Comparison of ENCODE assay signal across 27 cellular contexts in genomic region chr12:1094714-1095113, GRCh38.
"Had no signal": no experiment of that assay in that cellular context is flagged by ENCODE, and none has a peak within 500 bp of the region (broad histone marks: within the 10 kb centered on the region; RNA-seq: fewer than 3 reads in every experiment).

No MANE protein-coding gene starts in this region.

- H3K4me3 Mint-ChIP-seq: activated naive CD8-positive, alpha-beta T cell; activated T-helper 1 cell treated with anti-CD3 and anti-CD28 coated beads, Interleukin-12 subunit alpha, Interleukin-12 subunit beta, Interleukin-2, Interleukin-4 antibody, amounts not matched to agents 30 ng/mL and 10 ng/mL and 1 ng/mL, durations not matched to agents 14 hours and 24 hours and 36 hours; central memory CD8-positive, alpha-beta T cell; dendritic cell treated with granulocyte-macrophage colony-stimulating factor and Interleukin-4, amounts not matched to agents 40 ng/mL and 50 ng/mL, for 4 days; endodermal cell; immature natural killer cell; mesothelial cell of epicardium; naive B cell; nephron progenitor cell; T-helper 17 cell; type B pancreatic cell had no signal

- H3K4me3 ChIP-seq: right lobe of liver, uterus had no signal

- H3K4me1 Mint-ChIP-seq: mesothelial cell of epicardium had no signal

- H3K36me3 Mint-ChIP-seq: immature natural killer cell, mesothelial cell of epicardium, naive B cell, type B pancreatic cell had no signal

- H3K27me3 ChIP-seq: neutrophil, right lobe of liver, uterus had no signal

- H3K27me3 Mint-ChIP-seq: activated naive CD8-positive, alpha-beta T cell; central memory CD8-positive, alpha-beta T cell; dendritic cell treated with granulocyte-macrophage colony-stimulating factor and Interleukin-4, amounts not matched to agents 40 ng/mL and 50 ng/mL, for 4 days; naive B cell; T-helper 17 cell; type B pancreatic cell had no signal

- ATAC-seq: activated CD4-positive, CD25-positive, alpha-beta regulatory T cell treated with anti-CD3 and anti-CD28 coated beads, Interleukin-2, amount 50 U/mL, for 24 hours; esophagus mucosa; left colon; right lobe of liver; T-helper 17 cell had no signal

- H3K9me3 Mint-ChIP-seq: activated T-helper 1 cell treated with anti-CD3 and anti-CD28 coated beads, Interleukin-12 subunit alpha, Interleukin-12 subunit beta, Interleukin-2, Interleukin-4 antibody, amounts not matched to agents 30 ng/mL and 10 ng/mL and 1 ng/mL, durations not matched to agents 14 hours and 24 hours and 36 hours; central memory CD8-positive, alpha-beta T cell; dendritic cell treated with granulocyte-macrophage colony-stimulating factor and Interleukin-4, amounts not matched to agents 40 ng/mL and 50 ng/mL, for 4 days; endodermal cell; immature natural killer cell; mesothelial cell of epicardium; naive B cell; nephron progenitor cell; type B pancreatic cell had no signal

- H3K27ac Mint-ChIP-seq: activated naive CD8-positive, alpha-beta T cell; activated T-helper 1 cell treated with anti-CD3 and anti-CD28 coated beads, Interleukin-12 subunit alpha, Interleukin-12 subunit beta, Interleukin-2, Interleukin-4 antibody, amounts not matched to agents 30 ng/mL and 10 ng/mL and 1 ng/mL, durations not matched to agents 14 hours and 24 hours and 36 hours; dendritic cell treated with granulocyte-macrophage colony-stimulating factor and Interleukin-4, amounts not matched to agents 40 ng/mL and 50 ng/mL, for 4 days; endodermal cell; immature natural killer cell; mesothelial cell of epicardium; naive B cell; nephron progenitor cell; T-helper 17 cell; type B pancreatic cell had no signal

- H3K27ac ChIP-seq: neutrophil, right lobe of liver, uterus, WERI-Rb-1 had no signal

- H3K36me3 ChIP-seq: neutrophil, right lobe of liver, uterus, WERI-Rb-1 had no signal

- H3K4me1 ChIP-seq: uterus had no signal

- DNase-seq: activated gamma-delta T cell; anterior cingulate cortex; endodermal cell; foreskin fibroblast; head of caudate nucleus; hippocampal formation; immature natural killer cell; kidney; left colon; naive B cell; nephron progenitor cell; right lobe of liver; stimulated activated CD4-positive, alpha-beta T cell treated with anti-CD3 and anti-CD28 coated beads, Interleukin-2, amount 100 ng/mL, for 48 hours; stimulated activated naive CD4-positive, alpha-beta T cell treated with Interleukin-2 at 50 U/mL for 16 hours; T-helper 17 cell; T1000; uterus; WERI-Rb-1 had no signal

- H3K9me3 ChIP-seq: neutrophil, right lobe of liver, uterus had no signal
